In the genomic region with DNA sequence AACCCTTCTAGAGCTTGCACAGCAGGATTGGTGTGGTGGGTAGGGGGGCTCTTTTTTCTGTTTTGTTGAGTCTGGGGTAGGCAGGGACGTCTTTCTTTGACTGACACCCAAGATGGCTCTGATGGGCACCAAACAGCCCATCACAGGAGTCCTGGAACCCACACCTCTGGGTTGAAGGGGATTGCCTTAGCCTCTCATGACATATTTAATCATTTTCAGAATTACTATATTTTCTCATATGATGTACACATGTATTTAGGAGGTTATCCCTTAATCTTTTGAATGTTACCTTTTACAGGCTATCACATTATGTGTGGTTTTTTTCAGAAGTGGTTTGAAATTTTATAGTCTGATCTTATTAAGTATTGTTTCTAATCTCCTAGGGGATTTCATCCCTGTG, we compare ENCODE assay signal across 15 cellular contexts.
DNase-seq lines count a peak whose midpoint lies in the region; ATAC-seq and TF ChIP-seq lines count a peak whose summit lies in the region.
"Had no signal": no experiment of that assay in that cellular context is flagged by ENCODE, and none has a peak within 500 bp of the region (broad histone marks: within the 10 kb centered on the region; RNA-seq: fewer than 3 reads in every experiment).

No MANE protein-coding gene starts in this region.

- peaks cover 44% of the 10 kb centered on the region for H3K4me1 ChIP-seq in OCI-LY3 (ENCODE audit: low read length)
- peaks cover 28% of the 10 kb centered on the region for H3K4me1 ChIP-seq in mammary epithelial cell (ENCODE audit: insufficient read depth, low read length)

- H3K27me3 Mint-ChIP-seq in activated CD4-positive, alpha-beta memory T cell treated with anti-CD3 and anti-CD28 coated beads for 36 hours = no peaks in the 10 kb centered on the region
- H3K27me3 Mint-ChIP-seq in activated CD4-positive, alpha-beta memory T cell treated with anti-CD3 and anti-CD28 coated beads, Interleukin-2, amount 10 ng/mL, durations not matched to agents 7 days and 5 days = peaks cover 1% of the 10 kb centered on the region

- H4K20me1 ChIP-seq in OCI-LY3 (ENCODE audit: insufficient read depth, low read length) = peaks cover 6% of the 10 kb centered on the region; the same call in 1 of the 2 replicates
- peaks cover 2% of the 10 kb centered on the region for H4K20me1 ChIP-seq in mammary epithelial cell (ENCODE audit: insufficient read depth, low read length)

- H3K27ac Mint-ChIP-seq in activated CD4-positive, alpha-beta memory T cell treated with anti-CD3 and anti-CD28 coated beads for 36 hours = no peak overlapping the region
- no peak overlapping the region for H3K27ac Mint-ChIP-seq in activated CD4-positive, alpha-beta memory T cell treated with anti-CD3 and anti-CD28 coated beads, Interleukin-2, amount 10 ng/mL, durations not matched to agents 7 days and 5 days
- H3K27ac Mint-ChIP-seq in activated naive CD4-positive, alpha-beta T cell treated with anti-CD3 and anti-CD28 coated beads, Interleukin-2, amount 50 U/mL, for 72 hours = no peak overlapping the region

- H3K36me3 Mint-ChIP-seq in activated CD4-positive, alpha-beta memory T cell treated with anti-CD3 and anti-CD28 coated beads for 36 hours = peaks cover 19% of the 10 kb centered on the region
- H3K36me3 Mint-ChIP-seq in activated CD4-positive, alpha-beta memory T cell treated with anti-CD3 and anti-CD28 coated beads, Interleukin-2, amount 10 ng/mL, durations not matched to agents 7 days and 5 days (ENCODE audit: low read depth) = no peaks in the 10 kb centered on the region
- H3K36me3 Mint-ChIP-seq in activated naive CD4-positive, alpha-beta T cell treated with anti-CD3 and anti-CD28 coated beads, Interleukin-2, amount 50 U/mL, for 72 hours = peaks cover 5 to 7% of the 10 kb centered on the region in 2 donors

- H3K27ac ChIP-seq in OCI-LY3 (ENCODE audit: low read length) = no peak overlapping the region
- no peak overlapping the region for H3K27ac ChIP-seq in mammary epithelial cell (ENCODE audit: insufficient read depth, low read depth, low read length)
- H3K27ac ChIP-seq: BLaER1, HL-60 had no signal

- CTCF ChIA-PET in activated CD4-positive, alpha-beta memory T cell treated with anti-CD3 and anti-CD28 coated beads for 36 hours (lab: Charles Lee) = interaction anchor here (0.6 kb wide), 1 partner anchor 84 kb away, joined by 3 read pairs; no protein-coding TSS in a partner anchor
- CTCF ChIA-PET in activated CD4-positive, alpha-beta memory T cell treated with anti-CD3 and anti-CD28 coated beads, Interleukin-2, amount 10 ng/mL, durations not matched to agents 7 days and 5 days (lab: Charles Lee) = no interaction called here
- CTCF ChIA-PET in mammary epithelial cell (lab: Charles Lee; ENCODE audit: low non-redundant PET) = interaction anchor here (0.7 kb wide), 1 partner anchor 931 kb away, joined by 3 read pairs; no protein-coding TSS in a partner anchor

- ATAC-seq in activated naive CD4-positive, alpha-beta T cell treated with anti-CD3 and anti-CD28 coated beads, Interleukin-2, amount 50 U/mL, for 72 hours = peak; percentile 21 to 60
- no peak for ATAC-seq in HG02981 (IDR thresholded peaks at IDR 0.05; ENCODE audit: unreplicated experiment)

- no peak overlapping the region for H2AFZ ChIP-seq in OCI-LY3 (ENCODE audit: low read depth, low read length)
- no peak overlapping the region for H2AFZ ChIP-seq in mammary epithelial cell (ENCODE audit: low read depth, low read length)

- intact Hi-C loops in activated CD4-positive, alpha-beta memory T cell treated with anti-CD3 and anti-CD28 coated beads for 36 hours (cut with micrococcal nuclease) = loop anchor here (5.0 kb wide), 2 partner anchors 127 to 1072 kb away; no protein-coding TSS in a partner anchor
- intact Hi-C loops in mammary epithelial cell (cut with micrococcal nuclease) = loop anchor here (5.0 kb wide), 1 partner anchor 132 kb away; no protein-coding TSS in a partner anchor

- in situ Hi-C loops in mammary epithelial cell (cut with MboI; ENCODE audit: low sequenced_read_pairs in 2 of 2) = loop anchor here (10.0 kb wide), 1 partner anchor 624 kb away; no protein-coding TSS in a partner anchor

- H3K4me1 Mint-ChIP-seq in activated CD4-positive, alpha-beta memory T cell treated with anti-CD3 and anti-CD28 coated beads for 36 hours (ENCODE audit: low read depth) = peaks cover 72% of the 10 kb centered on the region
- peaks cover 67% of the 10 kb centered on the region for H3K4me1 Mint-ChIP-seq in activated CD4-positive, alpha-beta memory T cell treated with anti-CD3 and anti-CD28 coated beads, Interleukin-2, amount 10 ng/mL, durations not matched to agents 7 days and 5 days

- peaks cover 12% of the 10 kb centered on the region; the same call in 1 of the 2 replicates for H3K79me2 ChIP-seq in OCI-LY3 (ENCODE audit: low read length)
- peaks cover 22% of the 10 kb centered on the region for H3K79me2 ChIP-seq in mammary epithelial cell (ENCODE audit: insufficient read depth, low read length)

- BruUV-seq in mammary epithelial cell (replicated peaks; lab: Mats Ljungman, UMichigan) = no TSS peak

- no peaks in the 10 kb centered on the region for H3K9me3 Mint-ChIP-seq in activated CD4-positive, alpha-beta memory T cell treated with anti-CD3 and anti-CD28 coated beads for 36 hours
- no peaks in the 10 kb centered on the region for H3K9me3 Mint-ChIP-seq in activated CD4-positive, alpha-beta memory T cell treated with anti-CD3 and anti-CD28 coated beads, Interleukin-2, amount 10 ng/mL, durations not matched to agents 7 days and 5 days
- H3K9me3 Mint-ChIP-seq in activated naive CD4-positive, alpha-beta T cell treated with anti-CD3 and anti-CD28 coated beads, Interleukin-2, amount 50 U/mL, for 72 hours = no peaks in the 10 kb centered on the region
- H3K9me3 Mint-ChIP-seq: CD8-positive, alpha-beta memory T cell had no signal

- TF ChIP-seq CTCF in OCI-LY3 (IDR thresholded peaks at IDR 0.05; ENCODE audit: low read depth, low read length) (no peak), mammary epithelial cell (conservative IDR thresholded peaks at IDR 0.05 in 1 of 2, IDR thresholded peaks at IDR 0.05 in 1 of 2; ENCODE audit: extremely low read depth in 1 of 2, insufficient read depth in 1 of 2, low read depth in 1 of 2, low read length in 2 of 2) (no peak)

- DNase-seq in activated CD4-positive, alpha-beta memory T cell treated with anti-CD3 and anti-CD28 coated beads for 36 hours = peak; percentile 41
- no peak for DNase-seq in activated CD4-positive, alpha-beta memory T cell treated with anti-CD3 and anti-CD28 coated beads, Interleukin-2, amount 10 ng/mL, durations not matched to agents 7 days and 5 days
- no peak for DNase-seq in activated naive CD4-positive, alpha-beta T cell treated with anti-CD3 and anti-CD28 coated beads, Interleukin-2, amount 50 U/mL, for 72 hours (ENCODE audit: low spot score in 2 of 2)
- DNase-seq in activated naive CD4-positive, alpha-beta T cell (lab: John Stamatoyannopoulos, UW) = no peak
- DNase-seq in mammary epithelial cell = no peak
- DNase-seq: 8988T; AML-193; Caco-2; CD8-positive, alpha-beta memory T cell; GF-D8 had no signal

- H3K9me3 ChIP-seq in OCI-LY3 (ENCODE audit: insufficient read depth, low read length) (no peaks in the 10 kb centered on the region), mammary epithelial cell (replicated peaks; ENCODE audit: insufficient read depth, low read length) (no peaks in the 10 kb centered on the region)
- H3K9me3 ChIP-seq: BLaER1, Caco-2, HAP-1 had no signal

- H3K4me3 ChIP-seq in OCI-LY3 (ENCODE audit: low read length) (no peak overlapping the region), mammary epithelial cell (replicated peaks in 1 of 3; ENCODE audit: insufficient read depth in 1 of 3, low read depth in 2 of 3, low read length in 3 of 3) (no peak overlapping the region)
- H3K4me3 ChIP-seq: BLaER1, HAP-1 had no signal

- peak overlapping the region; percentile 7; the same call in 1 of the 2 replicates for H3K4me2 ChIP-seq in OCI-LY3 (ENCODE audit: low read length)
- no peak overlapping the region for H3K4me2 ChIP-seq in mammary epithelial cell (ENCODE audit: insufficient read depth, low read depth, low read length)
- H3K4me2 ChIP-seq: BLaER1 had no signal

- H3K36me3 ChIP-seq in OCI-LY3 (replicated peaks; ENCODE audit: low read depth, low read length) = peaks cover 4% of the 10 kb centered on the region
- no peaks in the 10 kb centered on the region for H3K36me3 ChIP-seq in mammary epithelial cell (ENCODE audit: insufficient read depth, low read length)
- H3K36me3 ChIP-seq: HAP-1 had no signal

- dilution Hi-C loops in mammary epithelial cell (cut with HindIII; ENCODE audit: low sequenced_read_pairs) = no loop called here

- H3K27me3 ChIP-seq in OCI-LY3 (ENCODE audit: low read depth, low read length) = no peaks in the 10 kb centered on the region
- H3K27me3 ChIP-seq in mammary epithelial cell (ENCODE audit: insufficient read depth, low read length) = no peaks in the 10 kb centered on the region
- H3K27me3 ChIP-seq: BLaER1 had no signal

- H3K4me3 Mint-ChIP-seq in activated CD4-positive, alpha-beta memory T cell treated with anti-CD3 and anti-CD28 coated beads for 36 hours = no peak overlapping the region
- no peak overlapping the region for H3K4me3 Mint-ChIP-seq in activated CD4-positive, alpha-beta memory T cell treated with anti-CD3 and anti-CD28 coated beads, Interleukin-2, amount 10 ng/mL, durations not matched to agents 7 days and 5 days
- H3K4me3 Mint-ChIP-seq: CD8-positive, alpha-beta memory T cell had no signal

- no peak overlapping the region for H3K9ac ChIP-seq in OCI-LY3 (ENCODE audit: low read length)
- no peak overlapping the region for H3K9ac ChIP-seq in mammary epithelial cell (ENCODE audit: insufficient read depth, low read length)
- H3K9ac ChIP-seq: BLaER1 had no signal

- POLR2A ChIA-PET in activated CD4-positive, alpha-beta memory T cell treated with anti-CD3 and anti-CD28 coated beads for 36 hours (lab: Charles Lee) = no interaction called here
- POLR2A ChIA-PET in activated CD4-positive, alpha-beta memory T cell treated with anti-CD3 and anti-CD28 coated beads, Interleukin-2, amount 10 ng/mL, durations not matched to agents 7 days and 5 days (lab: Charles Lee) = no interaction called here

- 82% methylated on average over 1 of the region's 1 CpG for WGBS in mammary epithelial cell (ENCODE audit: low coverage, missing lambda C conversion rate)
